Comparison of ENCODE assay signal across 22 cellular contexts in genomic region chr10:43955002-43955596, GRCh38.
"Had no signal": no experiment of that assay in that cellular context is flagged by ENCODE, and none has a peak within 500 bp of the region (broad histone marks: within the 10 kb centered on the region; RNA-seq: fewer than 3 reads in every experiment).

No MANE protein-coding gene starts in this region.

- H3K27me3 ChIP-seq: adrenal gland, ascending aorta, brain microvascular endothelial cell, heart right ventricle, ovary, right atrium auricular region had no signal

- ATAC-seq: activated T-cell treated with anti-CD3 and anti-CD28 coated beads, Interleukin-2, amount 50 U/mL, for 4 hours; heart right ventricle; lower lobe of right lung; natural killer cell had no signal

- H3K27ac ChIP-seq: adrenal gland, ascending aorta, brain microvascular endothelial cell, dorsolateral prefrontal cortex, heart right ventricle, lower lobe of right lung, ovary, prostate gland, right atrium auricular region, spleen, thoracic aorta had no signal

- H3K4me1 ChIP-seq: adrenal gland, lower lobe of right lung, prostate gland, right atrium auricular region, spleen had no signal

- H3K4me3 ChIP-seq: adrenal gland, ascending aorta, dorsolateral prefrontal cortex, heart right ventricle, lower lobe of right lung, ovary, prostate gland, right atrium auricular region, spleen, thoracic aorta had no signal

- H3K36me3 ChIP-seq: adrenal gland, ascending aorta, brain microvascular endothelial cell, heart right ventricle, lower lobe of right lung, ovary, prostate gland, right atrium auricular region, spleen, thoracic aorta had no signal

- H3K9me3 ChIP-seq: adrenal gland, ascending aorta, lower lobe of right lung, ovary, prostate gland, right atrium auricular region, thoracic aorta had no signal

- DNase-seq: activated CD4-positive, alpha-beta T cell treated with anti-CD3 and anti-CD28 coated beads for 48 hours; activated CD4-positive, CD25-positive, alpha-beta regulatory T cell; activated CD8-positive, alpha-beta memory T cell treated with anti-CD3 and anti-CD28 coated beads, Interleukin-2, amount 50 U/mL, for 4 hours; activated naive CD4-positive, alpha-beta T cell; activated T-cell treated with anti-CD3 and anti-CD28 coated beads, Interleukin-2, amount 50 U/mL, for 4 hours; adrenal gland; brain microvascular endothelial cell; heart right ventricle; kidney; lower lobe of right lung; midbrain; natural killer cell; ovary; stimulated activated CD4-positive, alpha-beta T cell treated with anti-CD3 and anti-CD28 coated beads, Interleukin-4, amount 100 ng/mL, for 1 hour; stimulated activated naive CD4-positive, alpha-beta T cell; T-helper 9 cell had no signal
